In genomic region chr2:21267232-21267835, GRCh38 we compare ENCODE assay signal across 16 cellular contexts.
"Had no signal": no experiment of that assay in that cellular context is flagged by ENCODE, and none has a peak within 500 bp of the region (broad histone marks: within the 10 kb centered on the region; RNA-seq: fewer than 3 reads in every experiment).

No MANE protein-coding gene starts in this region.

- H3K27me3 Mint-ChIP-seq: activated B cell treated with CpG ODN at 0.5 μM for 24 hours; activated CD4-positive, alpha-beta T cell treated with anti-CD3 and anti-CD28 coated beads, Interleukin-2, amount 10 ng/mL, durations not matched to agents 24 days and 14 days; central memory CD8-positive, alpha-beta T cell had no signal

- H3K27ac Mint-ChIP-seq: activated B cell treated with CpG ODN at 0.5 μM for 24 hours; activated CD4-positive, alpha-beta T cell treated with anti-CD3 and anti-CD28 coated beads, Interleukin-2, amount 10 ng/mL, durations not matched to agents 24 days and 14 days; activated T-helper 17 cell treated with anti-CD3 and anti-CD28 coated beads, Interleukin-2, amount 50 U/mL, for 72 hours; dendritic cell treated with granulocyte-macrophage colony-stimulating factor and Interleukin-4, amounts not matched to agents 40 ng/mL and 50 ng/mL, for 4 days; T-helper 1 cell treated with Interleukin-12 subunit alpha and Interleukin-12 subunit beta and Interleukin-4 antibody, amounts not matched to agents 30 μg/mL and 1 μg/mL, for 36 hours had no signal

- H3K36me3 ChIP-seq: adrenal gland, left lung, pancreas, stomach, tibial artery had no signal

- ATAC-seq: activated T-helper 17 cell treated with anti-CD3 and anti-CD28 coated beads, Interleukin-2, amount 50 U/mL, for 72 hours; esophagus mucosa; left lung; SK-N-SH treated with all-trans-retinoic acid at 6 μM for 48 hours had no signal

- H3K9me3 Mint-ChIP-seq: activated B cell treated with CpG ODN at 0.5 μM for 24 hours; activated CD4-positive, alpha-beta T cell treated with anti-CD3 and anti-CD28 coated beads, Interleukin-2, amount 10 ng/mL, durations not matched to agents 24 days and 14 days; dendritic cell treated with granulocyte-macrophage colony-stimulating factor and Interleukin-4, amounts not matched to agents 40 ng/mL and 50 ng/mL, for 4 days; T-helper 1 cell treated with Interleukin-12 subunit alpha and Interleukin-12 subunit beta and Interleukin-4 antibody, amounts not matched to agents 30 μg/mL and 1 μg/mL, for 36 hours had no signal

- H3K4me3 Mint-ChIP-seq: activated B cell treated with CpG ODN at 0.5 μM for 24 hours; activated CD4-positive, alpha-beta T cell treated with anti-CD3 and anti-CD28 coated beads, Interleukin-2, amount 10 ng/mL, durations not matched to agents 24 days and 14 days; activated T-helper 17 cell treated with anti-CD3 and anti-CD28 coated beads, Interleukin-2, amount 50 U/mL, for 72 hours; central memory CD8-positive, alpha-beta T cell; dendritic cell treated with granulocyte-macrophage colony-stimulating factor and Interleukin-4, amounts not matched to agents 40 ng/mL and 50 ng/mL, for 4 days; T-helper 1 cell treated with Interleukin-12 subunit alpha and Interleukin-12 subunit beta and Interleukin-4 antibody, amounts not matched to agents 30 μg/mL and 1 μg/mL, for 36 hours had no signal

- H3K27ac ChIP-seq: left lung, pancreas, stomach, tibial artery had no signal

- H3K4me1 ChIP-seq: left lung, pancreas, tibial artery had no signal

- H3K9me3 ChIP-seq: adrenal gland, left lung, pancreas, stomach, tibial artery had no signal

- H3K4me1 Mint-ChIP-seq: activated B cell treated with CpG ODN at 0.5 μM for 24 hours; activated CD4-positive, alpha-beta T cell treated with anti-CD3 and anti-CD28 coated beads, Interleukin-2, amount 10 ng/mL, durations not matched to agents 24 days and 14 days; activated T-helper 17 cell treated with anti-CD3 and anti-CD28 coated beads, Interleukin-2, amount 50 U/mL, for 72 hours; central memory CD8-positive, alpha-beta T cell had no signal

- DNase-seq: activated B cell treated with CpG ODN at 0.5 μM for 24 hours; activated CD4-positive, alpha-beta T cell treated with anti-CD3 and anti-CD28 coated beads, Interleukin-2, amount 10 ng/mL, durations not matched to agents 24 days and 14 days; activated CD8-positive, alpha-beta memory T cell treated with anti-CD3 and anti-CD28 coated beads for 24 hours; activated naive CD4-positive, alpha-beta T cell treated with anti-CD3 and anti-CD28 coated beads, Interleukin-2, amount 50 U/mL, for 16 hours; left lung; pancreas; stimulated activated CD4-positive, alpha-beta T cell treated with anti-CD3 and anti-CD28 coated beads, Interleukin-4, amount 100 ng/mL, for 4 hours; stomach; tibial artery had no signal

- H3K4me3 ChIP-seq: adrenal gland, left lung, pancreas, stomach, tibial artery had no signal

- H3K27me3 ChIP-seq: adrenal gland, left lung, pancreas, stomach, tibial artery had no signal
